ENCODE assay signal across 1 cellular context in the genomic region with DNA sequence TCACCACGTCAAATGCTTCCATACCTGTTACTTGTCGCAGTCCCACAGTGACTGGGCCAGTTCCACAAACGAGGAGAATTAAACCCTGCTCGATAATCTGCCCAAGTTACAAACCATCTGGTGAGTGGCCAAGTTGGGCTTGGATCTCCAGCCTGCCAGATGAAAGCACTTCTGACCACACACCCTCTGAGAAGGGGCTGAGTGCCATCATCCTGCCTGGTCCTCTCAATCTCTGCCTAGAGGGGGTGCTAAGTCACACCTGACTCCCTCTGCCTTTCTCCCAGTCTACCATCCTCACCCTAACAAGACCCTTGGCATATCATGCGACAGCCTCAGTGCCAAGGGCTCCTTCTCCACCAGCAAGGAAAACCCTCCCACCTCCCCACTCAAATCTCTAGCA.
TF ChIP-seq lines count a peak whose summit lies in the region.

No MANE protein-coding gene starts in this region.

TF ChIP-seq in WTC11, 78 proteins besides CTCF, POLR2A, EP300 and RAD21:
- TF ChIP-seq CREM (CRISPR knock-in tag; IDR thresholded peaks at IDR 0.05), result no peak
- TF ChIP-seq TP53 (CRISPR knock-in tag; IDR thresholded peaks at IDR 0.05), result no peak
- TF ChIP-seq, protein P1, sequence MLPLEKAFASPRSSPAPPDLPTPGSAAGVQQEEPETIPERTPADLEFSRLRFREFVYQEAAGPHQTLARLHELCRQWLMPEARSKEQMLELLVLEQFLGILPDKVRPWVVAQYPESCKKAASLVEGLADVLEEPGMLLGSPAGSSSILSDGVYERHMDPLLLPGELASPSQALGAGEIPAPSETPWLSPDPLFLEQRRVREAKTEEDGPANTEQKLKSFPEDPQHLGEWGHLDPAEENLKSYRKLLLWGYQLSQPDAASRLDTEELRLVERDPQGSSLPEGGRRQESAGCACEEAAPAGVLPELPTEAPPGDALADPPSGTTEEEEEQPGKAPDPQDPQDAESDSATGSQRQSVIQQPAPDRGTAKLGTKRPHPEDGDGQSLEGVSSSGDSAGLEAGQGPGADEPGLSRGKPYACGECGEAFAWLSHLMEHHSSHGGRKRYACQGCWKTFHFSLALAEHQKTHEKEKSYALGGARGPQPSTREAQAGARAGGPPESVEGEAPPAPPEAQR (CRISPR knock-in tag; IDR thresholded peaks at IDR 0.05), result no peak
- no peak for TF ChIP-seq TEAD4 (CRISPR knock-in tag; IDR thresholded peaks at IDR 0.05)
- TF ChIP-seq, protein P2, sequence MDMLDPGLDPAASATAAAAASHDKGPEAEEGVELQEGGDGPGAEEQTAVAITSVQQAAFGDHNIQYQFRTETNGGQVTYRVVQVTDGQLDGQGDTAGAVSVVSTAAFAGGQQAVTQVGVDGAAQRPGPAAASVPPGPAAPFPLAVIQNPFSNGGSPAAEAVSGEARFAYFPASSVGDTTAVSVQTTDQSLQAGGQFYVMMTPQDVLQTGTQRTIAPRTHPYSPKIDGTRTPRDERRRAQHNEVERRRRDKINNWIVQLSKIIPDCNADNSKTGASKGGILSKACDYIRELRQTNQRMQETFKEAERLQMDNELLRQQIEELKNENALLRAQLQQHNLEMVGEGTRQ (CRISPR knock-in tag; IDR thresholded peaks at IDR 0.05), result no peak
- TF ChIP-seq, protein P3, sequence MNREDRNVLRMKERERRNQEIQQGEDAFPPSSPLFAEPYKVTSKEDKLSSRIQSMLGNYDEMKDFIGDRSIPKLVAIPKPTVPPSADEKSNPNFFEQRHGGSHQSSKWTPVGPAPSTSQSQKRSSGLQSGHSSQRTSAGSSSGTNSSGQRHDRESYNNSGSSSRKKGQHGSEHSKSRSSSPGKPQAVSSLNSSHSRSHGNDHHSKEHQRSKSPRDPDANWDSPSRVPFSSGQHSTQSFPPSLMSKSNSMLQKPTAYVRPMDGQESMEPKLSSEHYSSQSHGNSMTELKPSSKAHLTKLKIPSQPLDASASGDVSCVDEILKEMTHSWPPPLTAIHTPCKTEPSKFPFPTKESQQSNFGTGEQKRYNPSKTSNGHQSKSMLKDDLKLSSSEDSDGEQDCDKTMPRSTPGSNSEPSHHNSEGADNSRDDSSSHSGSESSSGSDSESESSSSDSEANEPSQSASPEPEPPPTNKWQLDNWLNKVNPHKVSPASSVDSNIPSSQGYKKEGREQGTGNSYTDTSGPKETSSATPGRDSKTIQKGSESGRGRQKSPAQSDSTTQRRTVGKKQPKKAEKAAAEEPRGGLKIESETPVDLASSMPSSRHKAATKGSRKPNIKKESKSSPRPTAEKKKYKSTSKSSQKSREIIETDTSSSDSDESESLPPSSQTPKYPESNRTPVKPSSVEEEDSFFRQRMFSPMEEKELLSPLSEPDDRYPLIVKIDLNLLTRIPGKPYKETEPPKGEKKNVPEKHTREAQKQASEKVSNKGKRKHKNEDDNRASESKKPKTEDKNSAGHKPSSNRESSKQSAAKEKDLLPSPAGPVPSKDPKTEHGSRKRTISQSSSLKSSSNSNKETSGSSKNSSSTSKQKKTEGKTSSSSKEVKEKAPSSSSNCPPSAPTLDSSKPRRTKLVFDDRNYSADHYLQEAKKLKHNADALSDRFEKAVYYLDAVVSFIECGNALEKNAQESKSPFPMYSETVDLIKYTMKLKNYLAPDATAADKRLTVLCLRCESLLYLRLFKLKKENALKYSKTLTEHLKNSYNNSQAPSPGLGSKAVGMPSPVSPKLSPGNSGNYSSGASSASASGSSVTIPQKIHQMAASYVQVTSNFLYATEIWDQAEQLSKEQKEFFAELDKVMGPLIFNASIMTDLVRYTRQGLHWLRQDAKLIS (CRISPR knock-in tag; IDR thresholded peaks at IDR 0.05; ENCODE audit: borderline replicate concordance), result no peak
- no peak for TF ChIP-seq FOXP1 (CRISPR knock-in tag; IDR thresholded peaks at IDR 0.05; ENCODE audit: borderline replicate concordance)
- TF ChIP-seq, protein P4, sequence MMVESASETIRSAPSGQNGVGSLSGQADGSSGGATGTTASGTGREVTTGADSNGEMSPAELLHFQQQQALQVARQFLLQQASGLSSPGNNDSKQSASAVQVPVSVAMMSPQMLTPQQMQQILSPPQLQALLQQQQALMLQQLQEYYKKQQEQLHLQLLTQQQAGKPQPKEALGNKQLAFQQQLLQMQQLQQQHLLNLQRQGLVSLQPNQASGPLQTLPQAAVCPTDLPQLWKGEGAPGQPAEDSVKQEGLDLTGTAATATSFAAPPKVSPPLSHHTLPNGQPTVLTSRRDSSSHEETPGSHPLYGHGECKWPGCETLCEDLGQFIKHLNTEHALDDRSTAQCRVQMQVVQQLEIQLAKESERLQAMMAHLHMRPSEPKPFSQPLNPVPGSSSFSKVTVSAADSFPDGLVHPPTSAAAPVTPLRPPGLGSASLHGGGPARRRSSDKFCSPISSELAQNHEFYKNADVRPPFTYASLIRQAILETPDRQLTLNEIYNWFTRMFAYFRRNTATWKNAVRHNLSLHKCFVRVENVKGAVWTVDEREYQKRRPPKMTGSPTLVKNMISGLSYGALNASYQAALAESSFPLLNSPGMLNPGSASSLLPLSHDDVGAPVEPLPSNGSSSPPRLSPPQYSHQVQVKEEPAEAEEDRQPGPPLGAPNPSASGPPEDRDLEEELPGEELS (CRISPR knock-in tag; IDR thresholded peaks at IDR 0.05), result no peak
- no peak for TF ChIP-seq OVOL2 (CRISPR knock-in tag; IDR thresholded peaks at IDR 0.05; ENCODE audit: borderline replicate concordance)
- no peak for TF ChIP-seq CBFB (CRISPR knock-in tag; IDR thresholded peaks at IDR 0.05; ENCODE audit: low read depth)
- TF ChIP-seq NFYB (CRISPR knock-in tag; conservative IDR thresholded peaks at IDR 0.05; ENCODE audit: low read depth), result no peak
- no peak for TF ChIP-seq ESRRA (CRISPR knock-in tag; IDR thresholded peaks at IDR 0.05; ENCODE audit: borderline replicate concordance)
- TF ChIP-seq GABPB1 (CRISPR knock-in tag; IDR thresholded peaks at IDR 0.05), result no peak
- TF ChIP-seq, protein P5, sequence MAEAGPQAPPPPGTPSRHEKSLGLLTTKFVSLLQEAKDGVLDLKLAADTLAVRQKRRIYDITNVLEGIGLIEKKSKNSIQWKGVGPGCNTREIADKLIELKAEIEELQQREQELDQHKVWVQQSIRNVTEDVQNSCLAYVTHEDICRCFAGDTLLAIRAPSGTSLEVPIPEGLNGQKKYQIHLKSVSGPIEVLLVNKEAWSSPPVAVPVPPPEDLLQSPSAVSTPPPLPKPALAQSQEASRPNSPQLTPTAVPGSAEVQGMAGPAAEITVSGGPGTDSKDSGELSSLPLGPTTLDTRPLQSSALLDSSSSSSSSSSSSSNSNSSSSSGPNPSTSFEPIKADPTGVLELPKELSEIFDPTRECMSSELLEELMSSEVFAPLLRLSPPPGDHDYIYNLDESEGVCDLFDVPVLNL (CRISPR knock-in tag; IDR thresholded peaks at IDR 0.05; ENCODE audit: borderline replicate concordance, low read depth), result no peak
- TF ChIP-seq, protein P6, sequence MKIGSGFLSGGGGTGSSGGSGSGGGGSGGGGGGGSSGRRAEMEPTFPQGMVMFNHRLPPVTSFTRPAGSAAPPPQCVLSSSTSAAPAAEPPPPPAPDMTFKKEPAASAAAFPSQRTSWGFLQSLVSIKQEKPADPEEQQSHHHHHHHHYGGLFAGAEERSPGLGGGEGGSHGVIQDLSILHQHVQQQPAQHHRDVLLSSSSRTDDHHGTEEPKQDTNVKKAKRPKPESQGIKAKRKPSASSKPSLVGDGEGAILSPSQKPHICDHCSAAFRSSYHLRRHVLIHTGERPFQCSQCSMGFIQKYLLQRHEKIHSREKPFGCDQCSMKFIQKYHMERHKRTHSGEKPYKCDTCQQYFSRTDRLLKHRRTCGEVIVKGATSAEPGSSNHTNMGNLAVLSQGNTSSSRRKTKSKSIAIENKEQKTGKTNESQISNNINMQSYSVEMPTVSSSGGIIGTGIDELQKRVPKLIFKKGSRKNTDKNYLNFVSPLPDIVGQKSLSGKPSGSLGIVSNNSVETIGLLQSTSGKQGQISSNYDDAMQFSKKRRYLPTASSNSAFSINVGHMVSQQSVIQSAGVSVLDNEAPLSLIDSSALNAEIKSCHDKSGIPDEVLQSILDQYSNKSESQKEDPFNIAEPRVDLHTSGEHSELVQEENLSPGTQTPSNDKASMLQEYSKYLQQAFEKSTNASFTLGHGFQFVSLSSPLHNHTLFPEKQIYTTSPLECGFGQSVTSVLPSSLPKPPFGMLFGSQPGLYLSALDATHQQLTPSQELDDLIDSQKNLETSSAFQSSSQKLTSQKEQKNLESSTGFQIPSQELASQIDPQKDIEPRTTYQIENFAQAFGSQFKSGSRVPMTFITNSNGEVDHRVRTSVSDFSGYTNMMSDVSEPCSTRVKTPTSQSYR (CRISPR knock-in tag; IDR thresholded peaks at IDR 0.05), result no peak
- TF ChIP-seq, protein P7, sequence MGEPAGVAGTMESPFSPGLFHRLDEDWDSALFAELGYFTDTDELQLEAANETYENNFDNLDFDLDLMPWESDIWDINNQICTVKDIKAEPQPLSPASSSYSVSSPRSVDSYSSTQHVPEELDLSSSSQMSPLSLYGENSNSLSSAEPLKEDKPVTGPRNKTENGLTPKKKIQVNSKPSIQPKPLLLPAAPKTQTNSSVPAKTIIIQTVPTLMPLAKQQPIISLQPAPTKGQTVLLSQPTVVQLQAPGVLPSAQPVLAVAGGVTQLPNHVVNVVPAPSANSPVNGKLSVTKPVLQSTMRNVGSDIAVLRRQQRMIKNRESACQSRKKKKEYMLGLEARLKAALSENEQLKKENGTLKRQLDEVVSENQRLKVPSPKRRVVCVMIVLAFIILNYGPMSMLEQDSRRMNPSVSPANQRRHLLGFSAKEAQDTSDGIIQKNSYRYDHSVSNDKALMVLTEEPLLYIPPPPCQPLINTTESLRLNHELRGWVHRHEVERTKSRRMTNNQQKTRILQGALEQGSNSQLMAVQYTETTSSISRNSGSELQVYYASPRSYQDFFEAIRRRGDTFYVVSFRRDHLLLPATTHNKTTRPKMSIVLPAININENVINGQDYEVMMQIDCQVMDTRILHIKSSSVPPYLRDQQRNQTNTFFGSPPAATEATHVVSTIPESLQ (CRISPR knock-in tag; IDR thresholded peaks at IDR 0.05), result no peak
- no peak for TF ChIP-seq ZNF317 (CRISPR knock-in tag; IDR thresholded peaks at IDR 0.05; ENCODE audit: borderline replicate concordance, low read depth)
